In the genomic region with DNA sequence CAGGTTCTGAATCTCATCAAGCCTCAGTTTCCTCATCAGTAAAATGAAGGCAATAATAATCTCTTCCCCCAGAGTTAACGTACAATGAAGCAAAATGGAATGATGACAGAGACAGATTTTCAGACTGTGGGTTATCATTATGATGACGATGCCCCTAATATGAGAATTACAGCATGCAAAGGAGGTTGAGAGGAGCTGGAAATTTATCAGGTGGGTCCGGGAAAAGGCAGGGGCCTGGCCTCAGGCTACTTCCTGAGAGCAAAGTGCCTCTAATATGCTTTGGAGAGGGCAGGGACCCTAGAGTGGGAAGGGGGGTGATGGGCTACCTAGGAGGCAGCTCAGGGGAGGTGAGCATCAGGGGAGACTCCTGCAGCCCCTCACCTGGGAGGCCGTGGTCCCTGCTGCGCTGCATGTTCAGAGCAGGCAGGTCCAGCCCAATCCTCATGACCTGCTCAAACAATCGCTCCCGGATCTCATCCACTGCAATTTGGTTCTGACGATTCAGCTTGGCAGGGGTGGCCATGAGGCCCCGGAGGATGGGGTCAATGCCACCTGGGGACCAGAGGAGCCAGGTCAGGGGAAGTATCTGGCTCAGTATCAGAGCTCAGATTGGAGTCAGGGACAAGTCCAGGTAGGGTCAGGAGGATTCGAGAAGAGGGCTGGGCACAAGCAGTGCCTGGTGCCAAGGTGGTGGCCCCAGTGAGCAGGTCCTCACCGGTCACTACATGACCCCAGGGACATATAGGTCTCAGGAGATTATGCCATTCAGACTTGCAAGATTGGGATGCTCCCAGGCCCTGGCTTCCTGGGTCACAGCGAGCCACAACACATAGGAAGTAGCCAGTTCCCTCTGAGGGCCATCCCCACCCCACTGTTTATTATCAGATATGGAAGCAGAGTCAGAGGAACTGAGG, we compare ENCODE assay signal across 21 cellular contexts. TPM values are rescaled to one million over a fixed set of nuclear protein-coding genes. Genes with fewer than 3 reads are reported as not detected.
"Had no signal": no experiment of that assay in that cellular context is flagged by ENCODE, and none has a peak within 500 bp of the region (broad histone marks: within the 10 kb centered on the region; RNA-seq: fewer than 3 reads in every experiment).

No MANE protein-coding gene starts in this region.

- H3K27me3 ChIP-seq: brain microvascular endothelial cell, colonic mucosa, gastrocnemius medialis, ovary, thyroid gland had no signal

- H3K4me3 Mint-ChIP-seq: activated naive CD4-positive, alpha-beta T cell treated with anti-CD3 and anti-CD28 coated beads for 36 hours; neural crest cell had no signal

- DNase-seq: activated naive CD4-positive, alpha-beta T cell treated with anti-CD3 and anti-CD28 coated beads for 36 hours; activated T-cell treated with anti-CD3 and anti-CD28 coated beads, Interleukin-2, amount 50 U/mL, for 1 hour; aorta; brain microvascular endothelial cell; central memory CD4-positive, alpha-beta T cell; colonic mucosa; gastrocnemius medialis; head of caudate nucleus; left ventricle myocardium inferior; mammary epithelial cell; ovary; stimulated activated naive CD4-positive, alpha-beta T cell treated with Interleukin-2 at 50 U/mL for 16 hours; thyroid gland had no signal

- H3K27ac ChIP-seq: brain microvascular endothelial cell, colonic mucosa, gastrocnemius medialis, left ventricle myocardium inferior, ovary, thyroid gland had no signal

- H3K9me3 ChIP-seq: colonic mucosa, gastrocnemius medialis, left ventricle myocardium inferior, ovary, thyroid gland had no signal

- H3K9me3 Mint-ChIP-seq: activated naive CD4-positive, alpha-beta T cell treated with anti-CD3 and anti-CD28 coated beads for 36 hours; activated T-helper 2 cell treated with anti-CD3 and anti-CD28 coated beads, Interferon-gamma antibody, Interleukin-2, Interleukin-4, amounts not matched to agents 10 μg/mL and 5 μg/mL and 100 μg/mL, durations not matched to agents 14 hours and 24 hours and 36 hours; neural crest cell had no signal

- H3K4me1 ChIP-seq: colonic mucosa, gastrocnemius medialis, left ventricle myocardium inferior, thyroid gland had no signal

- H3K4me3 ChIP-seq: colonic mucosa, gastrocnemius medialis, left ventricle myocardium inferior, ovary, thyroid gland had no signal

- ATAC-seq: gastrocnemius medialis had no signal

- H3K36me3 ChIP-seq: brain microvascular endothelial cell, colonic mucosa, gastrocnemius medialis, left ventricle myocardium inferior, ovary, thyroid gland had no signal

- H3K27ac Mint-ChIP-seq: activated naive CD4-positive, alpha-beta T cell treated with anti-CD3 and anti-CD28 coated beads for 36 hours; activated T-helper 2 cell treated with anti-CD3 and anti-CD28 coated beads, Interferon-gamma antibody, Interleukin-2, Interleukin-4, amounts not matched to agents 10 μg/mL and 5 μg/mL and 100 μg/mL, durations not matched to agents 14 hours and 24 hours and 36 hours had no signal

- H3K4me1 Mint-ChIP-seq: neural crest cell had no signal

RNA-seq across cellular contexts. Expression of gene MPO, which starts 8.1 kb away (rescaled TPM):
- total RNA-seq: activated naive CD4-positive, alpha-beta T cell treated with anti-CD3 and anti-CD28 coated beads for 36 hours; activated T-helper 2 cell treated with anti-CD3 and anti-CD28 coated beads, Interferon-gamma antibody, Interleukin-2, Interleukin-4, amounts not matched to agents 10 μg/mL and 5 μg/mL and 100 μg/mL, durations not matched to agents 14 hours and 24 hours and 36 hours; colonic mucosa; epithelial cell of proximal tubule; mammary epithelial cell; neural crest cell had no signal
- polyA plus RNA-seq: mammary epithelial cell had no signal

RNA-seq across cellular contexts. Expression of gene LPO, which starts 34.2 kb away (rescaled TPM):
- total RNA-seq: activated naive CD4-positive, alpha-beta T cell treated with anti-CD3 and anti-CD28 coated beads for 36 hours; activated T-helper 2 cell treated with anti-CD3 and anti-CD28 coated beads, Interferon-gamma antibody, Interleukin-2, Interleukin-4, amounts not matched to agents 10 μg/mL and 5 μg/mL and 100 μg/mL, durations not matched to agents 14 hours and 24 hours and 36 hours; aorta; colonic mucosa; epithelial cell of proximal tubule; gastrocnemius medialis; left ventricle myocardium inferior; mammary epithelial cell; mononuclear cell; neural crest cell; pulmonary artery endothelial cell; subcutaneous adipose tissue; T-helper 1 cell treated with Interleukin-12 subunit alpha and Interleukin-12 subunit beta and Interleukin-4 antibody, amounts not matched to agents 30 ng/mL and 1 ng/mL, for 36 hours; ureter had no signal
- polyA plus RNA-seq: aorta, mammary epithelial cell, ovary had no signal

RNA-seq across cellular contexts. Expression of gene TSPOAP1, which starts 56.0 kb away (rescaled TPM):
- total RNA-seq: pulmonary artery endothelial cell had no signal
- polyA plus RNA-seq: mammary epithelial cell had no signal
